ENCODE assay signal across 13 cellular contexts in genomic region chr1:21670059-21670881, GRCh38. TPM values are rescaled to one million over a fixed set of nuclear protein-coding genes. Genes with fewer than 3 reads are reported as not detected.
A peak's percentile ranks its signal among the peaks of the same experiment; 100 is the strongest.
DNase-seq lines count a peak whose midpoint lies in the region; ATAC-seq, FAIRE-seq and TF ChIP-seq lines count a peak whose summit lies in the region.
"Had no signal": no experiment of that assay in that cellular context is flagged by ENCODE, and none has a peak within 500 bp of the region (broad histone marks: within the 10 kb centered on the region; RNA-seq: fewer than 3 reads in every experiment).

No MANE protein-coding gene starts in this region.

- H3K27ac Mint-ChIP-seq in CD4-positive, alpha-beta memory T cell = peak overlapping the region in 1 of 7 donors; percentile 29
- H3K27ac Mint-ChIP-seq in naive thymus-derived CD4-positive, alpha-beta T cell = no peak overlapping the region
- H3K27ac Mint-ChIP-seq: T-helper 1 cell treated with Interleukin-12 subunit alpha and Interleukin-12 subunit beta and Interleukin-4 antibody, amounts not matched to agents 30 μg/mL and 1 μg/mL, for 36 hours had no signal

- CTCF ChIA-PET in CD4-positive, alpha-beta memory T cell (lab: Charles Lee; ENCODE audit: partially characterized antibody) = interaction anchor here (1.0 to 2.3 kb wide), 2 partner anchors 11 to 352 kb away, joined by 3 to 9 read pairs; no protein-coding TSS in a partner anchor
- CTCF ChIA-PET in HEK293 (lab: Yijun Ruan, JAX) = interaction anchor here (0.5 to 1.5 kb wide), 2 partner anchors 12 to 33 kb away, joined by 3 to 4 read pairs; no protein-coding TSS in a partner anchor
- CTCF ChIA-PET in naive thymus-derived CD4-positive, alpha-beta T cell (lab: Charles Lee) = no interaction called here

- peaks cover 9% of the 10 kb centered on the region for H3K27me3 ChIP-seq in CD4-positive, alpha-beta memory T cell (ENCODE audit: insufficient read depth, low read length)
- H3K27me3 ChIP-seq in naive thymus-derived CD4-positive, alpha-beta T cell (ENCODE audit: control insufficient read depth in 2 of 2, insufficient read depth in 2 of 2, low read length in 2 of 2) = peaks cover 3 to 13% of the 10 kb centered on the region in 2 donors
- H3K27me3 ChIP-seq in MG63 = no peaks in the 10 kb centered on the region

- no peak for FAIRE-seq in GM12892 (lab: Jason Lieb, UNC)

- H3K9me3 ChIP-seq in CD4-positive, alpha-beta memory T cell (ENCODE audit: control insufficient read depth in 1 of 2, low read length in 2 of 2) = no peaks in the 10 kb centered on the region
- no peaks in the 10 kb centered on the region for H3K9me3 ChIP-seq in HEK293 (ENCODE audit: control insufficient read depth, insufficient read depth, low read depth, low read length)
- H3K9me3 ChIP-seq in naive thymus-derived CD4-positive, alpha-beta T cell (ENCODE audit: control insufficient read depth in 2 of 3, low read length in 3 of 3) = no peaks in the 10 kb centered on the region
- no peaks in the 10 kb centered on the region for H3K9me3 ChIP-seq in MG63
- H3K9me3 ChIP-seq: gastrocnemius medialis had no signal

- no peak for ATAC-seq in naive thymus-derived CD4-positive, alpha-beta T cell
- ATAC-seq in HG03108 (IDR thresholded peaks at IDR 0.05; ENCODE audit: unreplicated experiment) = no peak
- ATAC-seq: gastrocnemius medialis had no signal

- DNase-seq in CD4-positive, alpha-beta memory T cell = no peak
- DNase-seq in coronary artery (ENCODE audit: low spot score) (no peak), hippocampal formation (lab: John Stamatoyannopoulos, UW) (no peak), MG63 (no peak), GM12892 (ENCODE audit: insufficient read length) (no peak)
- DNase-seq in naive thymus-derived CD4-positive, alpha-beta T cell = no peak
- DNase-seq: DMS 273 treated with DMSO at 0.1 percent for 48 hours, gastrocnemius medialis, NCI-H2029 had no signal

- H3K9me3 Mint-ChIP-seq in CD4-positive, alpha-beta memory T cell = no peaks in the 10 kb centered on the region
- no peaks in the 10 kb centered on the region for H3K9me3 Mint-ChIP-seq in naive thymus-derived CD4-positive, alpha-beta T cell
- H3K9me3 Mint-ChIP-seq: T-helper 1 cell treated with Interleukin-12 subunit alpha and Interleukin-12 subunit beta and Interleukin-4 antibody, amounts not matched to agents 30 μg/mL and 1 μg/mL, for 36 hours had no signal

- TF ChIP-seq POLR2A in GM12892 (IDR thresholded peaks at IDR 0.05; ENCODE audit: low read depth, low read length) = no peak

- peaks cover 0 to 13% (median 3%) of the 10 kb centered on the region in 4 donors for H3K4me1 Mint-ChIP-seq in CD4-positive, alpha-beta memory T cell
- peaks cover 0 to 13% (median 4%) of the 10 kb centered on the region in 7 donors for H3K4me1 Mint-ChIP-seq in naive thymus-derived CD4-positive, alpha-beta T cell

- peaks cover 12 to 16% of the 10 kb centered on the region in 2 donors for H3K27me3 Mint-ChIP-seq in CD4-positive, alpha-beta memory T cell
- H3K27me3 Mint-ChIP-seq in naive thymus-derived CD4-positive, alpha-beta T cell = peaks cover 12 to 36% (median 28%) of the 10 kb centered on the region in 5 donors

- POLR2A ChIA-PET in CD4-positive, alpha-beta memory T cell (lab: Charles Lee; ENCODE audit: partially characterized antibody) = no interaction called here
- POLR2A ChIA-PET in HEK293 (lab: Yijun Ruan, JAX) = interaction anchor here (1.4 kb wide), 1 partner anchor 112 kb away, joined by 4 read pairs; no protein-coding TSS in a partner anchor
- POLR2A ChIA-PET in naive thymus-derived CD4-positive, alpha-beta T cell (lab: Charles Lee) = interaction anchor here (0.9 kb wide), 1 partner anchor 112 kb away, joined by 4 read pairs; the partner anchor contains the start of gene USP48

- H3K36me3 ChIP-seq in CD4-positive, alpha-beta memory T cell (ENCODE audit: insufficient read depth, low read length) = no peaks in the 10 kb centered on the region
- H3K36me3 ChIP-seq in HEK293 (ENCODE audit: control insufficient read depth in 2 of 2, insufficient read depth in 1 of 2, low read length in 2 of 2) = no peaks in the 10 kb centered on the region
- no peaks in the 10 kb centered on the region for H3K36me3 ChIP-seq in naive thymus-derived CD4-positive, alpha-beta T cell (ENCODE audit: control insufficient read depth in 2 of 3, insufficient read depth in 3 of 3, low read length in 3 of 3)
- H3K36me3 ChIP-seq in MG63 = no peaks in the 10 kb centered on the region
- H3K36me3 ChIP-seq: gastrocnemius medialis had no signal

- TF ChIP-seq CTCF in HEK293 (tag by site-specific recombination; IDR thresholded peaks at IDR 0.05) (no peak), coronary artery (IDR thresholded peaks at IDR 0.05) (no peak)

- intact Hi-C loops in CD4-positive, alpha-beta memory T cell (cut with micrococcal nuclease) = no loop called here
- intact Hi-C loops in naive thymus-derived CD4-positive, alpha-beta T cell (cut with micrococcal nuclease) = no loop called here

- H3K4me3 ChIP-seq in CD4-positive, alpha-beta memory T cell (ENCODE audit: low read length in 2 of 2) = peak overlapping the region in 1 of 2 donors; percentile 42
- H3K4me3 ChIP-seq in HEK293 (ENCODE audit: low read depth, low read length) (no peak overlapping the region), coronary artery (peak overlapping the region; percentile 64), MG63 (no peak overlapping the region)
- H3K4me3 ChIP-seq in naive thymus-derived CD4-positive, alpha-beta T cell (ENCODE audit: low read length) = peak overlapping the region; percentile 65

- no peaks in the 10 kb centered on the region for H3K36me3 Mint-ChIP-seq in CD4-positive, alpha-beta memory T cell
- no peaks in the 10 kb centered on the region for H3K36me3 Mint-ChIP-seq in naive thymus-derived CD4-positive, alpha-beta T cell

- peaks cover 15% of the 10 kb centered on the region for H3K4me1 ChIP-seq in CD4-positive, alpha-beta memory T cell (ENCODE audit: insufficient read depth, low read length)
- no peaks in the 10 kb centered on the region for H3K4me1 ChIP-seq in HEK293 (ENCODE audit: control insufficient read depth, insufficient read depth, low read length)
- peaks cover 0 to 18% of the 10 kb centered on the region in 2 donors for H3K4me1 ChIP-seq in naive thymus-derived CD4-positive, alpha-beta T cell (ENCODE audit: control insufficient read depth in 2 of 2, insufficient read depth in 2 of 2, low read length in 2 of 2)

- peak overlapping the region; percentile 40 to 75 (median 66) for H3K4me3 Mint-ChIP-seq in CD4-positive, alpha-beta memory T cell
- H3K4me3 Mint-ChIP-seq in naive thymus-derived CD4-positive, alpha-beta T cell = peak overlapping the region in 9 of 10 donors; percentile 43 to 79 (median 66)

- H3K27ac ChIP-seq in CD4-positive, alpha-beta memory T cell (ENCODE audit: low read depth, low read length) = no peak overlapping the region
- H3K27ac ChIP-seq in HEK293 (ENCODE audit: extremely low read depth, low read depth, low read length) = no peak overlapping the region
- no peak overlapping the region for H3K27ac ChIP-seq in coronary artery
- no peak overlapping the region for H3K27ac ChIP-seq in naive thymus-derived CD4-positive, alpha-beta T cell (ENCODE audit: low read depth, low read length)
- H3K27ac ChIP-seq: gastrocnemius medialis had no signal

TF ChIP-seq in HEK293, 187 proteins besides CTCF, POLR2A, EP300 and RAD21 (continues in another document):
- TF ChIP-seq ZNF280C (tag by site-specific recombination; IDR thresholded peaks at IDR 0.05) = no peak
- TF ChIP-seq HIC1 (tag by site-specific recombination; IDR thresholded peaks at IDR 0.05) = no peak
- no peak for TF ChIP-seq ZNF23 (tag by site-specific recombination; IDR thresholded peaks at IDR 0.05; ENCODE audit: borderline replicate concordance)
- peak; percentile 88 for TF ChIP-seq ZNF664 (tag by site-specific recombination; IDR thresholded peaks at IDR 0.05)

RNA-seq across cellular contexts. Expression of gene RAP1GAP, which starts 1.1 kb away (rescaled TPM):
- under 1 TPM; 0.23 to 0.72 TPM for total RNA-seq in CD4-positive, alpha-beta memory T cell
- polyA plus RNA-seq in CD4-positive, alpha-beta memory T cell = not detected
- 1 to 10 TPM in 1 of 5 experiments, under 1 TPM in 3, not detected in 1; 0.16 to 1.4 (median 0.42) TPM for total RNA-seq in naive thymus-derived CD4-positive, alpha-beta T cell
- not detected for polyA plus RNA-seq in naive thymus-derived CD4-positive, alpha-beta T cell
- total RNA-seq in MG63 (2014; rRNA removed; shearing (Covaris generic); ENCODE audit: low replicate concordance) = 0.22 TPM in 1 of 2 replicates, not detected in the other
- 0.98 TPM for polyA plus RNA-seq in GM12892 (2012; ENCODE audit: missing spikeins)
- total RNA-seq: OCI-LY7 had no signal

Comparison
In these comparisons a context has a peak if more than half of its experiments do, and no peak if none do; other contexts are left out.
1. H3K4me3 ChIP-seq: peak in coronary artery (single experiment) and naive thymus-derived CD4-positive, alpha-beta T cell (single experiment); none in HEK293 (single experiment) and MG63 (single experiment).